25 cellular contexts compared by ENCODE assay signal in the genomic region with DNA sequence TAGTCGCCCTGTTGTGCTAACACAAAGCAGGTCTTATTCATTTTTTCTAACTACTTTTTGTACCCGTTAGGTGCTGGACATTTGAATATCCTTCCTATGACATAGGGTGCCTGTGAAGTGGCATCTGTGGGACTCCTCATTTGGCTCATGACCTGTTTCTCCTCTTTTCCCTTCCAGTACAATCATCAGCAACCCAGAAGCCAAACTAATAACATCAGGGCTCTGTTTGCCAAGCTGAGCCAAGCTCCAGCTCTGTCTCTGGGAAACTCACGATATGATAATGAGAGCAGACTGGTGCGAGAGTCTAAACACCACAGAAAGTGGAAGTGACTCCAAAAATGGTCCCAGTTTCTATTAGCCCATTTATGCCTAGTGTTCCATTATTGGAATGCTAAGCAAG.
A peak's percentile ranks its signal among the peaks of the same experiment; 100 is the strongest.
DNase-seq lines count a peak whose midpoint lies in the region; ATAC-seq, FAIRE-seq and TF ChIP-seq lines count a peak whose summit lies in the region.
"Had no signal": no experiment of that assay in that cellular context is flagged by ENCODE, and none has a peak within 500 bp of the region (broad histone marks: within the 10 kb centered on the region; RNA-seq: fewer than 3 reads in every experiment).

No MANE protein-coding gene starts in this region.

- 0 out of 2 replicates have a peak, but pooled peaks cover 2% of the 10 kb centered on the region for H3F3A ChIP-seq in PC-9 (ENCODE audit: insufficient read depth, low read depth)

- no peak for FAIRE-seq in kidney (lab: Jason Lieb, UNC)
- FAIRE-seq: A549, D721Med, GM18507 had no signal

- TF ChIP-seq CTCF in right atrium auricular region (IDR thresholded peaks at IDR 0.05) (no peak), sigmoid colon (IDR thresholded peaks at IDR 0.05) (no peak), esophagus squamous epithelium (IDR thresholded peaks at IDR 0.05) (no peak), kidney (IDR thresholded peaks at IDR 0.05; ENCODE audit: borderline replicate concordance, extremely low read depth, insufficient read depth) (no peak), endothelial cell (IDR thresholded peaks at IDR 0.05; ENCODE audit: unreplicated experiment) (no peak), PC-9 (conservative IDR thresholded peaks at IDR 0.05) (no peak)

- peak overlapping the region; percentile 47 to 60 for H3K27ac ChIP-seq in right atrium auricular region
- H3K27ac ChIP-seq in sigmoid colon, result peak overlapping the region; percentile 17 to 79 (median 54)
- no peak overlapping the region for H3K27ac ChIP-seq in esophagus squamous epithelium
- no peak overlapping the region for H3K27ac ChIP-seq in kidney (ENCODE audit: low read depth in 2 of 2, low read length in 2 of 2)
- no peak overlapping the region for H3K27ac ChIP-seq in PC-9
- H3K27ac ChIP-seq: A549 had no signal

- H3K4me3 ChIP-seq in right atrium auricular region (no peak overlapping the region), sigmoid colon (no peak overlapping the region), esophagus squamous epithelium (no peak overlapping the region), kidney (ENCODE audit: low read length in 2 of 2) (no peak overlapping the region), PC-9 (no peak overlapping the region)
- H3K4me3 ChIP-seq: A549 had no signal

- WGBS in sigmoid colon, 2 donors, result 85 to 90% methylated on average over 4 of the region's 4 CpGs
- WGBS in esophagus squamous epithelium, 2 donors, result 69 to 73% methylated on average over 4 of the region's 4 CpGs

- no peak overlapping the region for H3K27ac Mint-ChIP-seq in endothelial cell (ENCODE audit: unreplicated experiment)
- H3K27ac Mint-ChIP-seq: IgD-negative memory B cell had no signal

- no peaks in the 10 kb centered on the region for H3K4me1 Mint-ChIP-seq in endothelial cell (ENCODE audit: unreplicated experiment)

- 0 out of 2 replicates have a peak, but pooled peaks cover 3% of the 10 kb centered on the region for H3K79me2 ChIP-seq in PC-9 (ENCODE audit: low read depth)

- no TSS peak for BruUV-seq in PC-9 (replicated peaks; lab: Mats Ljungman, UMichigan)

- peaks cover 17% of the 10 kb centered on the region for H3K36me3 ChIP-seq in right atrium auricular region
- H3K36me3 ChIP-seq in sigmoid colon, result peaks cover 0 to 62% (median 14%) of the 10 kb centered on the region in 4 donors
- H3K36me3 ChIP-seq in esophagus squamous epithelium, result peaks cover 0 to 74% (median 4%) of the 10 kb centered on the region in 3 donors
- H3K36me3 ChIP-seq in kidney (ENCODE audit: control insufficient read depth in 1 of 2, insufficient read depth in 2 of 2, low read length in 2 of 2), result no peaks in the 10 kb centered on the region
- H3K36me3 ChIP-seq in PC-9 (ENCODE audit: low read depth), result no peaks in the 10 kb centered on the region
- H3K36me3 ChIP-seq: BE2C had no signal

- H3K9ac ChIP-seq in kidney (ENCODE audit: low read length in 2 of 2), result no peak overlapping the region

- H3K4me1 ChIP-seq in right atrium auricular region (peaks cover 0 to 64% of the 10 kb centered on the region in 2 donors), sigmoid colon (peaks cover 0 to 100% (median 89%) of the 10 kb centered on the region in 4 donors), esophagus squamous epithelium (peaks cover 4 to 40% (median 7%) of the 10 kb centered on the region in 3 donors), kidney (ENCODE audit: control insufficient read depth in 1 of 2, insufficient read depth in 1 of 2, low read depth in 1 of 2, low read length in 2 of 2) (no peaks in the 10 kb centered on the region), PC-9 (replicated peaks; ENCODE audit: insufficient read depth) (no peaks in the 10 kb centered on the region)
- H3K4me1 ChIP-seq: A549, BE2C had no signal

- intact Hi-C loops in Right ventricle myocardium superior (cut with DNase I) (no loop called here), sigmoid colon (cut with DNase I) (no loop called here), esophagus squamous epithelium (cut with DNase I) (no loop called here), kidney (cut with DNase I) (no loop called here), PC-9 (cut with micrococcal nuclease; ENCODE audit: unreplicated experiment) (no loop called here)

- no peaks in the 10 kb centered on the region for H3K9me2 ChIP-seq in PC-9 (ENCODE audit: insufficient read depth)

- peak; percentile 44 for DNase-seq in astrocyte of the hippocampus (ENCODE audit: low read depth, low spot score)
- no peak for DNase-seq in Right ventricle myocardium superior
- DNase-seq in right atrium auricular region (ENCODE audit: low spot score), result peak; percentile 16
- DNase-seq in sigmoid colon, result no peak
- DNase-seq in esophagus squamous epithelium (lab: John Stamatoyannopoulos, UW), result no peak
- DNase-seq in kidney, result no peak
- DNase-seq in endothelial cell (ENCODE audit: low spot score), result no peak
- no peak for DNase-seq in PC-9
- DNase-seq: BE2C, DMS53, GDM1, GOT3, HCEC 1CT, NCI-H1105, NCI-H146, NCI-H2029 treated with DMSO at 0.1 percent for 48 hours, NCI-H2171 treated with DMSO at 0.1 percent for 48 hours, NCI-H524 treated with DMSO at 0.1 percent for 48 hours, PC-3, RPMI8226, SIG-M5 had no signal

- TF ChIP-seq POLR2A in sigmoid colon (IDR thresholded peaks at IDR 0.05) (no peak), esophagus squamous epithelium (IDR thresholded peaks at IDR 0.05) (no peak)

- H3K9me3 ChIP-seq in right atrium auricular region (no peaks in the 10 kb centered on the region), sigmoid colon (no peaks in the 10 kb centered on the region), esophagus squamous epithelium (no peaks in the 10 kb centered on the region), kidney (ENCODE audit: control insufficient read depth in 1 of 2, low read length in 2 of 2) (no peaks in the 10 kb centered on the region), PC-9 (ENCODE audit: insufficient read depth, low read depth) (no peaks in the 10 kb centered on the region)
- H3K9me3 ChIP-seq: A549, BE2C had no signal

- CTCF ChIA-PET in PC-9 (lab: Charles Lee), result no interaction called here

- H3K27me3 Mint-ChIP-seq in endothelial cell (ENCODE audit: unreplicated experiment), result peaks cover 1% of the 10 kb centered on the region
- H3K27me3 Mint-ChIP-seq: IgD-negative memory B cell had no signal

- no peaks in the 10 kb centered on the region for H3K9me3 Mint-ChIP-seq in endothelial cell (ENCODE audit: unreplicated experiment)
- H3K9me3 Mint-ChIP-seq: IgD-negative memory B cell had no signal

- TF ChIP-seq EP300 in sigmoid colon (IDR thresholded peaks at IDR 0.05), result no peak

- H4K20me1 ChIP-seq in PC-9 (ENCODE audit: insufficient read depth), result no peaks in the 10 kb centered on the region

- H3K36me3 Mint-ChIP-seq in endothelial cell (ENCODE audit: low read depth, unreplicated experiment), result peaks cover 14% of the 10 kb centered on the region
- H3K36me3 Mint-ChIP-seq: IgD-negative memory B cell had no signal

- no peak overlapping the region for H3K4me3 Mint-ChIP-seq in endothelial cell (ENCODE audit: unreplicated experiment)
- H3K4me3 Mint-ChIP-seq: IgD-negative memory B cell had no signal

- H2AFZ ChIP-seq in PC-9, result no peak overlapping the region

- ATAC-seq in Right ventricle myocardium superior (ENCODE audit: poor library complexity), result peak; percentile 19
- ATAC-seq: A549, PC-3 had no signal

- no peaks in the 10 kb centered on the region for H3K27me3 ChIP-seq in right atrium auricular region
- no peaks in the 10 kb centered on the region for H3K27me3 ChIP-seq in sigmoid colon
- no peaks in the 10 kb centered on the region for H3K27me3 ChIP-seq in esophagus squamous epithelium
- H3K27me3 ChIP-seq in PC-9 (ENCODE audit: insufficient read depth, low read depth), result no peaks in the 10 kb centered on the region
- H3K27me3 ChIP-seq: BE2C had no signal

- no peak overlapping the region for H3K4me2 ChIP-seq in PC-9
- H3K4me2 ChIP-seq: A549 had no signal

- POLR2A ChIA-PET in PC-9 (lab: Charles Lee; ENCODE audit: unreplicated experiment), result no interaction called here

Comparison
In these comparisons a context has a peak if more than half of its experiments do, and no peak if none do; other contexts are left out.
1. DNase-seq: peak in astrocyte of the hippocampus (single experiment) and right atrium auricular region (single experiment); none in Right ventricle myocardium superior (single experiment), sigmoid colon (single experiment), esophagus squamous epithelium (single experiment), kidney (single experiment), endothelial cell (single experiment) and PC-9 (0 of 2).
2. H3K27ac ChIP-seq: peak in right atrium auricular region (2 of 2) and sigmoid colon (4 of 4); none in esophagus squamous epithelium (0 of 4), kidney (0 of 2) and PC-9 (single experiment).